In genomic region chr1:28232558-28233263, GRCh38 we compare ENCODE assay signal across 1 cellular context.
A peak's percentile ranks its signal among the peaks of the same experiment; 100 is the strongest.
TF ChIP-seq lines count a peak whose summit lies in the region.

A gene with protein sequence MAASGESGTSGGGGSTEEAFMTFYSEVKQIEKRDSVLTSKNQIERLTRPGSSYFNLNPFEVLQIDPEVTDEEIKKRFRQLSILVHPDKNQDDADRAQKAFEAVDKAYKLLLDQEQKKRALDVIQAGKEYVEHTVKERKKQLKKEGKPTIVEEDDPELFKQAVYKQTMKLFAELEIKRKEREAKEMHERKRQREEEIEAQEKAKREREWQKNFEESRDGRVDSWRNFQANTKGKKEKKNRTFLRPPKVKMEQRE (minus strand): TSS chr1:28233029. CDS start chr1:28232998, 31 bp downstream.

TF ChIP-seq in HepG2, 621 proteins besides CTCF, POLR2A, EP300 and RAD21 (continued from another document):
- TF ChIP-seq, protein P1, sequence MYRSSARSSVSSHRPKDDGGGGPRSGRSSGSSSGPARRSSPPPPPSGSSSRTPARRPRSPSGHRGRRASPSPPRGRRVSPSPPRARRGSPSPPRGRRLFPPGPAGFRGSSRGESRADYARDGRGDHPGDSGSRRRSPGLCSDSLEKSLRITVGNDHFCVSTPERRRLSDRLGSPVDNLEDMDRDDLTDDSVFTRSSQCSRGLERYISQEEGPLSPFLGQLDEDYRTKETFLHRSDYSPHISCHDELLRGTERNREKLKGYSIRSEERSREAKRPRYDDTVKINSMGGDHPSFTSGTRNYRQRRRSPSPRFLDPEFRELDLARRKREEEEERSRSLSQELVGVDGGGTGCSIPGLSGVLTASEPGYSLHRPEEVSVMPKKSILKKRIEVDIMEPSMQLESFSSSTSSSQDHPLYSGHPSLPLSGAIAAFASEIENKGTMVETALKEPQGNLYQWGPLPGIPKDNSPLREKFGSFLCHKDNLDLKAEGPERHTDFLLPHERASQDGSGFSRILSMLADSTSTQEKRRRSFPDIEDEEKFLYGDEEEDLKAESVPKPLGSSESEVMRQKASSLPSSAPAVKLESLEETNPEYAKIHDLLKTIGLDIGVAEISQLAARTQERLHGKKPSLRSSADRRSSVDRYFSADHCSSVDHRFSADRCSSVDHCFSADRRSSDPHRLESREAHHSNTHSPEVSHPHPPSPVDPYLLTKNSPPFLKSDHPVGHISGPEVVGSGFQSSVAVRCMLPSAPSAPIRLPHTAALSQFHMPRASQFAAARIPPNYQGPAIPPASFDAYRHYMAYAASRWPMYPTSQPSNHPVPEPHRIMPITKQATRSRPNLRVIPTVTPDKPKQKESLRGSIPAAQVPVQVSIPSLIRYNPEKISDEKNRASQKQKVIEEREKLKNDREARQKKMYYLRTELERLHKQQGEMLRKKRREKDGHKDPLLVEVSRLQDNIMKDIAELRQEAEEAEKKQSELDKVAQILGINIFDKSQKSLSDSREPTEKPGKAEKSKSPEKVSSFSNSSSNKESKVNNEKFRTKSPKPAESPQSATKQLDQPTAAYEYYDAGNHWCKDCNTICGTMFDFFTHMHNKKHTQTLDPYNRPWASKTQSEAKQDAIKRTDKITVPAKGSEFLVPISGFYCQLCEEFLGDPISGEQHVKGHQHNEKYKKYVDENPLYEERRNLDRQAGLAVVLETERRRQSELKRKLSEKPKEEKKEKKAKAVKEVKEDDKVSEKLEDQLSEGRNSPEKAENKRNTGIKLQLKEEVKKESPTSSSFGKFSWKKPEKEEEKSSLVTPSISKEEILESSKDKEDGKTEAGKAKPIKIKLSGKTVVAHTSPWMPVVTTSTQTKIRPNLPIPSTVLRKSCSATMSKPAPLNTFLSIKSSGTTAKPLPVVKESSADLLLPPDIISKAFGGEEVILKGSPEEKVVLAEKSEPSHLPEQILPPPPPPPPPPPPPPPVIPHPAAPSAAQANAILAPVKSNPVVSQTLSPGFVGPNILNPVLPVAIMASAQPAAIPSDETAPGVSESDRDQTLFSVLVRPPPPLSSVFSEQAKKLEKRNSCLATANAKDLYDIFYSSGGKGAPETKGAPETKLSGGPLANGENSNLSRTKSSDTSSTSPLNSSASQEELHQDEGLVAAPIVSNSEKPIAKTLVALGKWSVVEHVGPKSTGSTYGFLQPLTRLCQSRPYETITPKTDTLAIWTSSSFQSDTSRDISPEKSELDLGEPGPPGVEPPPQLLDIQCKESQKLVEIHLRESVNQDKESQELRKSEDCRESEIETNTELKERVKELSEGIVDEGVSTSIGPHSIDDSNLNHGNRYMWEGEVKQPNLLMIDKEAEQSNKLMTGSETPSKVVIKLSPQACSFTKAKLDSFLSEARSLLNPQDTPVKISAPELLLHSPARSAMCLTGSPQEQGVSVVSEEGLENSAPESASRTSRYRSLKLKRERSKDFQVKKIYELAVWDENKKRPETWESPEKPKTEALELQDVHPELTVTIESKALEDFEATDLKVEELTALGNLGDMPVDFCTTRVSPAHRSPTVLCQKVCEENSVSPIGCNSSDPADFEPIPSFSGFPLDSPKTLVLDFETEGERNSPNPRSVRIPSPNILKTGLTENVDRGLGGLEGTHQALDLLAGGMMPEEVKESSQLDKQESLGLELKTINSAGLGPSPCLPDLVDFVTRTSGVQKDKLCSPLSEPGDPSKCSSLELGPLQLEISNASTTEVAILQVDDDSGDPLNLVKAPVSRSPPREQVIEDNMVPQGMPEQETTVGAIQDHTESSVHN (CRISPR knock-in tag; IDR thresholded peaks at IDR 0.05): 0 out of 2 replicates have a peak, but pooled peaks have one; percentile 67
- TF ChIP-seq TBX2 (CRISPR knock-in tag; IDR thresholded peaks at IDR 0.05; ENCODE audit: borderline replicate concordance): no peak; the same call in 1 of the 2 replicates
TF ChIP-seq in HepG2: peak in this region for 167.
